ENCODE assay signal across 19 cellular contexts in genomic region chr3:32316976-32317375, GRCh38.
"Had no signal": no experiment of that assay in that cellular context is flagged by ENCODE, and none has a peak within 500 bp of the region (broad histone marks: within the 10 kb centered on the region; RNA-seq: fewer than 3 reads in every experiment).

No MANE protein-coding gene starts in this region.

- H3K27me3 ChIP-seq: colonic mucosa, right atrium auricular region, sigmoid colon, stomach, thyroid gland had no signal

- ATAC-seq: effector memory CD8-positive, alpha-beta T cell; left colon; natural killer cell; stimulated activated effector memory CD8-positive, alpha-beta T cell treated with anti-CD3 and anti-CD28 coated beads, Interleukin-12 subunit alpha, Interleukin-12 subunit beta, amount 100 ng/mL, for 72 hours had no signal

- H3K4me3 ChIP-seq: colonic mucosa, lung, prostate gland, right atrium auricular region, sigmoid colon, stomach, thyroid gland had no signal

- H3K36me3 ChIP-seq: colonic mucosa, prostate gland, right atrium auricular region, sigmoid colon, stomach, thyroid gland had no signal

- DNase-seq: colonic mucosa; effector memory CD8-positive, alpha-beta T cell; hypothalamus; immature natural killer cell; islet precursor cell; kidney glomerular epithelial cell; left colon; natural killer cell; sigmoid colon; stimulated activated CD4-positive, alpha-beta T cell treated with anti-CD3 and anti-CD28 coated beads, Interleukin-2, amount 100 ng/mL, for 24 hours; stimulated activated CD4-positive, alpha-beta T cell treated with anti-CD3 and anti-CD28 coated beads, Interleukin-4, amount 100 ng/mL, for 24 hours; stimulated activated naive CD4-positive, alpha-beta T cell treated with Interleukin-2 at 50 U/mL for 16 hours; stomach; thyroid gland had no signal

- H3K27ac ChIP-seq: colonic mucosa, parathyroid adenoma, prostate gland, right atrium auricular region, sigmoid colon, stomach, thyroid gland had no signal

- H3K9me3 ChIP-seq: colonic mucosa, prostate gland, right atrium auricular region, sigmoid colon, stomach, thyroid gland had no signal

- H3K4me1 ChIP-seq: colonic mucosa, prostate gland, sigmoid colon had no signal
